In the genomic region with DNA sequence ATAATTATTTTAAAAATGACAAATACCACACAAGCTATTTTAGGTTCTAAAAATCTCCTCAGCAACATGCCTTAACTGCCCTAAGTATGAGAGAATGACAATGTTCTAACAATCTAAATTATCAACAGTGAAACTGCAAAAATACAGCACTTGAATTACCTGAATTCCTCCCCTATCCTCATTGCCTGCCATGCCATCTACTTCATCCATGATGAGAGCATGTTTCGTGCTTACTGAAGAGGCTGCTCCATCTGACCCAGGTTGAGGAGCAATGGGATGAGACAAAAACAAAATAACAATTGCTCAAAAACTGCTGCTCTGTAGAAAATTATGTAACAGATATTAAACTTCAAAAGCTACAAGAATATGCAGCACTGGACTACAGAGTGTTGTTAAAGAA, we compare ENCODE assay signal across 28 cellular contexts.
"Had no signal": no experiment of that assay in that cellular context is flagged by ENCODE, and none has a peak within 500 bp of the region (broad histone marks: within the 10 kb centered on the region; RNA-seq: fewer than 3 reads in every experiment).

No MANE protein-coding gene starts in this region.

- H3K79me2 ChIP-seq: parathyroid adenoma had no signal

- H3K27ac Mint-ChIP-seq: natural killer cell; nephron; neural progenitor cell; progenitor cell of endocrine pancreas; stimulated activated effector memory CD8-positive, alpha-beta T cell treated with anti-CD3 and anti-CD28 coated beads, Interleukin-12 subunit alpha, Interleukin-12 subunit beta, amount 100 ng/mL, for 72 hours; stimulated activated naive B cell treated with anti-CD40 and anti-IgM and Interleukin-4, amounts not matched to agents 10 μg/mL and 1 μg/mL and 100 μg/mL, for 72 hours; stimulated activated naive CD8-positive, alpha-beta T cell treated with anti-CD3 and anti-CD28 coated beads, Interleukin-15, Interleukin-2, amounts not matched to agents 100 ng/mL and 50 ng/mL, for 24 hours; type B pancreatic cell had no signal

- H3K27me3 Mint-ChIP-seq: progenitor cell of endocrine pancreas; stimulated activated naive B cell treated with anti-CD40 and anti-IgM and Interleukin-4, amounts not matched to agents 10 μg/mL and 1 μg/mL and 100 μg/mL, for 72 hours; stimulated activated naive CD8-positive, alpha-beta T cell treated with anti-CD3 and anti-CD28 coated beads, Interleukin-15, Interleukin-2, amounts not matched to agents 100 ng/mL and 50 ng/mL, for 24 hours; type B pancreatic cell had no signal

- H2AFZ ChIP-seq: neural progenitor cell, parathyroid adenoma had no signal

- H3K4me3 ChIP-seq: neural progenitor cell, ovary, psoas muscle, right lobe of liver, sigmoid colon, stomach, thoracic aorta, thyroid gland, tibial nerve, upper lobe of right lung, uterus had no signal

- H3K9ac ChIP-seq: neural progenitor cell, parathyroid adenoma had no signal

- H3K9me3 Mint-ChIP-seq: natural killer cell; nephron; neural progenitor cell; stimulated activated effector memory CD8-positive, alpha-beta T cell treated with anti-CD3 and anti-CD28 coated beads, Interleukin-12 subunit alpha, Interleukin-12 subunit beta, amount 100 ng/mL, for 72 hours; stimulated activated naive B cell treated with anti-CD40 and anti-IgM and Interleukin-4, amounts not matched to agents 10 μg/mL and 1 μg/mL and 100 μg/mL, for 72 hours; stimulated activated naive CD8-positive, alpha-beta T cell treated with anti-CD3 and anti-CD28 coated beads, Interleukin-15, Interleukin-2, amounts not matched to agents 100 ng/mL and 50 ng/mL, for 24 hours; type B pancreatic cell had no signal

- DNase-seq: natural killer cell; occipital lobe; ovary; posterior cingulate gyrus; psoas muscle; right cardiac atrium; right lobe of liver; sigmoid colon; small intestine; stimulated activated CD4-positive, alpha-beta T cell treated with anti-CD3 and anti-CD28 coated beads, Interleukin-15, amount 100 ng/mL, for 24 hours; stimulated activated CD4-positive, alpha-beta T cell treated with anti-CD3 and anti-CD28 coated beads, Interleukin-2, amount 100 ng/mL, for 24 hours; stimulated activated CD4-positive, alpha-beta T cell treated with anti-CD3 and anti-CD28 coated beads, Interleukin-2, amount 100 ng/mL, for 48 hours; stimulated activated CD4-positive, alpha-beta T cell treated with anti-CD3 and anti-CD28 coated beads, Interleukin-4, amount 100 ng/mL, for 24 hours; stimulated activated naive B cell treated with anti-CD40 and anti-IgM and Interleukin-4, amounts not matched to agents 10 μg/mL and 1 μg/mL and 100 μg/mL, for 72 hours; stimulated activated naive CD4-positive, alpha-beta T cell treated with Interleukin-2 at 50 U/mL for 16 hours; stomach; thyroid gland; upper lobe of right lung; uterus had no signal

- H3K4me3 Mint-ChIP-seq: natural killer cell; nephron; neural progenitor cell; stimulated activated effector memory CD8-positive, alpha-beta T cell treated with anti-CD3 and anti-CD28 coated beads, Interleukin-12 subunit alpha, Interleukin-12 subunit beta, amount 100 ng/mL, for 72 hours; stimulated activated naive B cell treated with anti-CD40 and anti-IgM and Interleukin-4, amounts not matched to agents 10 μg/mL and 1 μg/mL and 100 μg/mL, for 72 hours; stimulated activated naive CD8-positive, alpha-beta T cell treated with anti-CD3 and anti-CD28 coated beads, Interleukin-15, Interleukin-2, amounts not matched to agents 100 ng/mL and 50 ng/mL, for 24 hours; type B pancreatic cell had no signal

- H3K36me3 ChIP-seq: ovary, uterus had no signal

- H3K27ac ChIP-seq: neural progenitor cell, ovary, parathyroid adenoma, psoas muscle, right lobe of liver, sigmoid colon, stomach, thoracic aorta, thyroid gland, tibial nerve, upper lobe of right lung, uterus had no signal

- H3K4me1 Mint-ChIP-seq: neural progenitor cell; stimulated activated effector memory CD8-positive, alpha-beta T cell treated with anti-CD3 and anti-CD28 coated beads, Interleukin-12 subunit alpha, Interleukin-12 subunit beta, amount 100 ng/mL, for 72 hours; stimulated activated naive B cell treated with anti-CD40 and anti-IgM and Interleukin-4, amounts not matched to agents 10 μg/mL and 1 μg/mL and 100 μg/mL, for 72 hours had no signal

- H3K9me3 ChIP-seq: ovary, psoas muscle, right lobe of liver, sigmoid colon, stomach, thoracic aorta, thyroid gland, tibial nerve, upper lobe of right lung, uterus had no signal

- H3K4me2 ChIP-seq: neural progenitor cell had no signal

- H3K4me1 ChIP-seq: neural progenitor cell, parathyroid adenoma, psoas muscle, sigmoid colon, thyroid gland, tibial nerve, upper lobe of right lung, uterus had no signal

- H3K27me3 ChIP-seq: neural progenitor cell, ovary, right lobe of liver, sigmoid colon, stomach, thyroid gland, tibial nerve, upper lobe of right lung, uterus had no signal
